In the genomic region with DNA sequence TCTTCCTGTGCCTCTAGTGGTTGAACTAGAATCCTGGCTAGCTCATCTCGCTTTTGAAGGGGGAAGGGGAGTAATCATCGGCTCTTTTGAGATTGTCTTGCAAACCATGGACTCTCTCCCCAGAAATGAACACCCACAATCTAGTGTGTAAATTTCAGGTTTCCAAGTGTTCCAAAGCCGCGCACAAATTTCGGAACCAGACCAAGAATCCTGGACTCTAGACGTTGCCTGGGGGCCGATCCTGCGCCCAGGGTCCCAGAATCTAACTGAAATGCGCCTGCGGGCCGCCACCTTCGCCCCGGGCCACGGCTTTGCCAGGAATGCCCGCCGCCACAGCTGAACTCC, we compare ENCODE assay signal across 13 cellular contexts. TPM values are rescaled to one million over a fixed set of nuclear protein-coding genes. Genes with fewer than 3 reads are reported as not detected.
DNase-seq lines count a peak whose midpoint lies in the region; ATAC-seq and TF ChIP-seq lines count a peak whose summit lies in the region.
"Had no signal": no experiment of that assay in that cellular context is flagged by ENCODE, and none has a peak within 500 bp of the region (broad histone marks: within the 10 kb centered on the region; RNA-seq: fewer than 3 reads in every experiment).

No MANE protein-coding gene starts in this region.

- H3K9me3 ChIP-seq in adipocyte (ENCODE audit: control insufficient read depth, low read length) (peaks cover 6% of the 10 kb centered on the region), thyroid gland (no peaks in the 10 kb centered on the region), transverse colon (no peaks in the 10 kb centered on the region)
- H3K9me3 ChIP-seq: SJCRH30 had no signal

- no peak for DNase-seq in activated naive CD4-positive, alpha-beta T cell treated with anti-CD3 and anti-CD28 coated beads, Interleukin-2, amount 10 ng/mL, durations not matched to agents 7 days and 5 days
- DNase-seq in activated naive CD4-positive, alpha-beta T cell (lab: John Stamatoyannopoulos, UW) = no peak
- DNase-seq in adipocyte (ENCODE audit: low read depth) (no peak), kidney epithelial cell (ENCODE audit: low read depth) (no peak), thyroid gland (no peak), transverse colon (no peak), DMS53 (lab: John Stamatoyannopoulos, UW) (no peak)
- DNase-seq: effector CD8-positive, alpha-beta T cell; NCI-H446 treated with DMSO at 0.1 percent for 48 hours; SJCRH30 had no signal

- in situ Hi-C loops in transverse colon (cut with MboI; ENCODE audit: low pct_ligation_motif_present in 1 of 4, low pct_unique_long_range_greater_than_20kb in 1 of 4, low sequenced_read_pairs in 3 of 4) = no loop called here

- no peak for ATAC-seq in GM19455 (IDR thresholded peaks at IDR 0.05; ENCODE audit: unreplicated experiment)

- H3K9me3 Mint-ChIP-seq in activated naive CD4-positive, alpha-beta T cell treated with anti-CD3 and anti-CD28 coated beads, Interleukin-2, amount 10 ng/mL, durations not matched to agents 7 days and 5 days = no peaks in the 10 kb centered on the region

- H3K27ac Mint-ChIP-seq in activated naive CD4-positive, alpha-beta T cell treated with anti-CD3 and anti-CD28 coated beads, Interleukin-2, amount 10 ng/mL, durations not matched to agents 7 days and 5 days = no peak overlapping the region
- H3K27ac Mint-ChIP-seq: activated CD4-positive, alpha-beta T cell treated with anti-CD3 and anti-CD28 coated beads, Interleukin-2, amount 10 ng/mL, durations not matched to agents 24 days and 14 days had no signal

- no peak overlapping the region for H3K9ac ChIP-seq in adipocyte (ENCODE audit: low read length)
- H3K9ac ChIP-seq: parathyroid adenoma had no signal

- no peak for TF ChIP-seq EP300 in transverse colon (IDR thresholded peaks at IDR 0.05; ENCODE audit: low read depth)

- TF ChIP-seq POLR2A in thyroid gland (IDR thresholded peaks at IDR 0.05) (no peak), transverse colon (IDR thresholded peaks at IDR 0.05) (no peak)

- 0 to 1% methylated on average over 8 to 16 of the region's 16 CpGs for WGBS in thyroid gland, 2 donors
- 12% methylated on average over 15 of the region's 16 CpGs; no CpG with 5 or more reads in 1 of the 2 donors for WGBS in transverse colon (ENCODE audit: low coverage in 1 of 2), 2 donors

- TF ChIP-seq CTCF in kidney epithelial cell (IDR thresholded peaks at IDR 0.05; ENCODE audit: insufficient read depth, low read length, poor library complexity, severe bottlenecking) (peak; percentile 36), thyroid gland (IDR thresholded peaks at IDR 0.05) (peak in 4 of 6 experiments; percentile 16 to 37 (median 21)), transverse colon (IDR thresholded peaks at IDR 0.05) (no peak)

- H3K27me3 ChIP-seq in adipocyte (replicated peaks; ENCODE audit: control insufficient read depth, insufficient read depth, low read length) (peaks cover 80% of the 10 kb centered on the region), kidney epithelial cell (ENCODE audit: control insufficient read depth, insufficient read depth, low read length) (peaks cover 65% of the 10 kb centered on the region), thyroid gland (no peaks in the 10 kb centered on the region), transverse colon (peaks cover 99% of the 10 kb centered on the region)

- H3K4me1 Mint-ChIP-seq in activated naive CD4-positive, alpha-beta T cell treated with anti-CD3 and anti-CD28 coated beads, Interleukin-2, amount 10 ng/mL, durations not matched to agents 7 days and 5 days = peaks cover 28% of the 10 kb centered on the region

- peak overlapping the region; percentile 37 for H3K4me3 Mint-ChIP-seq in activated naive CD4-positive, alpha-beta T cell treated with anti-CD3 and anti-CD28 coated beads, Interleukin-2, amount 10 ng/mL, durations not matched to agents 7 days and 5 days

- peaks cover 91% of the 10 kb centered on the region for H3K27me3 Mint-ChIP-seq in activated naive CD4-positive, alpha-beta T cell treated with anti-CD3 and anti-CD28 coated beads, Interleukin-2, amount 10 ng/mL, durations not matched to agents 7 days and 5 days

- no peaks in the 10 kb centered on the region for H3K36me3 Mint-ChIP-seq in activated naive CD4-positive, alpha-beta T cell treated with anti-CD3 and anti-CD28 coated beads, Interleukin-2, amount 10 ng/mL, durations not matched to agents 7 days and 5 days

- H3K36me3 ChIP-seq in adipocyte (ENCODE audit: control insufficient read depth, insufficient read depth, low read length, severe bottlenecking) (no peaks in the 10 kb centered on the region), kidney epithelial cell (ENCODE audit: control insufficient read depth, insufficient read depth, low read length) (no peaks in the 10 kb centered on the region), thyroid gland (no peaks in the 10 kb centered on the region), transverse colon (no peaks in the 10 kb centered on the region)
- H3K36me3 ChIP-seq: SJCRH30 had no signal

- H3K27ac ChIP-seq in thyroid gland = peak overlapping the region; percentile 92 to 96 (median 95)
- H3K27ac ChIP-seq in transverse colon = no peak overlapping the region
- H3K27ac ChIP-seq: parathyroid adenoma, SJCRH30 had no signal

- H3K4me1 ChIP-seq in adipocyte (ENCODE audit: control insufficient read depth, insufficient read depth, low read length) = peaks cover 6% of the 10 kb centered on the region
- H3K4me1 ChIP-seq in thyroid gland = peaks cover 28 to 38% of the 10 kb centered on the region in 2 donors
- peaks cover 4 to 32% (median 17%) of the 10 kb centered on the region in 4 donors for H3K4me1 ChIP-seq in transverse colon
- H3K4me1 ChIP-seq: parathyroid adenoma, SJCRH30 had no signal

- intact Hi-C loops in thyroid gland (cut with DNase I) = loop anchor here (5.0 kb wide), 1 partner anchor 136 kb away; no protein-coding TSS in a partner anchor
- intact Hi-C loops in transverse colon (cut with DNase I; ENCODE audit: low total_unique reads) = no loop called here

- CTCF ChIA-PET in activated naive CD4-positive, alpha-beta T cell treated with anti-CD3 and anti-CD28 coated beads, Interleukin-2, amount 10 ng/mL, durations not matched to agents 7 days and 5 days (lab: Charles Lee) = no interaction called here

- H3K4me3 ChIP-seq in adipocyte (ENCODE audit: low read length) (peak overlapping the region; percentile 50), kidney epithelial cell (ENCODE audit: low read depth, low read length) (peak overlapping the region; percentile 27), thyroid gland (replicated peaks in 1 of 3) (peak overlapping the region; percentile 47 to 74 (median 52)), transverse colon (peak overlapping the region in 1 of 4 donors; percentile 32)
- H3K4me3 ChIP-seq: SJCRH30 had no signal

RNA-seq across cellular contexts. Expression of gene FOXE1, which starts 4.8 kb away (rescaled TPM):
- total RNA-seq in kidney epithelial cell (0.04 and 0.14 TPM in 2 replicates), thyroid gland (100 to 1,000 TPM; 405 to 748 (median 454) TPM), transverse colon (not detected)
- total RNA-seq: activated CD4-positive, alpha-beta T cell treated with anti-CD3 and anti-CD28 coated beads, Interleukin-2, amount 10 ng/mL, durations not matched to agents 24 days and 14 days; SJCRH30 had no signal

Comparison
In these comparisons a context has a peak if more than half of its experiments do, and no peak if none do; other contexts are left out.
1. CTCF ChIP-seq: peak in kidney epithelial cell (single experiment) and thyroid gland (4 of 6); none in transverse colon (0 of 5).
2. H3K27ac ChIP-seq: peak in thyroid gland (3 of 3); none in transverse colon (0 of 4).
3. RNA of gene FOXE1, which starts 4.8 kb away (total RNA-seq): 405 to 748 TPM in thyroid gland; 0.04 to 0.14 TPM in kidney epithelial cell and not detected in transverse colon; every median in the first group is over 100 times any median in the second.